8 cellular contexts compared by ENCODE assay signal in the genomic region with DNA sequence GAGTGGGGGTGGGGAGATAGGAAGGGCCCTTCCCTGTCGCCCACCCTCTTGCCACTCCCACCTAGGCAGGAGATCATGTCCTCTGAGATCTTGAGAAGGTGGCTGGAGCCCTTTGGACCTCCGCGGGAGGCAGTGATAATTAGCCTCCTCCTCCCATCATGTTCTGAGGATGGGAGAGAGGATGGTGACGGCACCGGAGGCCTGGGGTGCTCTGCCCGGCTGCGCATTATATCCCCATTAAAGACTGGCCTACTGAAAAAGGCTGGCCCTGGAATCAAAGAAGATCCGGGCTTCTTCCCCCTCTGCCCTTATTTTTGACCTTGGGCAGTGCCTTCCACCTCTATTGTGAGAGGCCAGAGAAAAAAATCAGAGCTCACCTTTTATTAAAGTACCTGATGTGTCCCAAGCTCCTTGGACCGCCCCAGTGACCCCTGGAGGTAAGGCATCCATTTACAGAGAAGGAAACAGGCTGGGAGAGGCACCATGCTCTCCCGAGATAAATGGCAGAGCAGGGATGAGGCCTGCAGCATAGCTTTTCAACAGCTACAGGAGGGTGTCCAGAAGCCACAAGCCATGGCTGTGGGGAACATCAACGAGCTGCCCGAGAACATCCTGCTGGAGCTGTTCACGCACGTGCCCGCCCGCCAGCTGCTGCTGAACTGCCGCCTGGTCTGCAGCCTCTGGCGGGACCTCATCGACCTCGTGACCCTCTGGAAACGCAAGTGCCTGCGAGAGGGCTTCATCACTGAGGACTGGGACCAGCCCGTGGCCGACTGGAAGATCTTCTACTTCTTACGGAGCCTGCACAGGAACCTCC. TPM values are rescaled to one million over a fixed set of nuclear protein-coding genes. Genes with fewer than 3 reads are reported as not detected.
DNase-seq lines count a peak whose midpoint lies in the region; ATAC-seq and TF ChIP-seq lines count a peak whose summit lies in the region.

No MANE protein-coding gene starts in this region.

- CTCF ChIA-PET in SK-N-SH (lab: Yijun Ruan, JAX), result interaction anchor here (0.7 to 4.6 kb wide), 5 partner anchors 9 to 618 kb away, joined by 3 to 54 read pairs (median 4); a partner anchor contains a TSS

- peak overlapping the region; percentile 73 for H3K4me3 Mint-ChIP-seq in activated T-helper 17 cell treated with anti-CD3 and anti-CD28 coated beads, Interleukin-2, amount 50 U/mL, for 72 hours

- peaks cover 6% of the 10 kb centered on the region; the same call in 1 of the 2 replicates for H3K79me2 ChIP-seq in SK-N-SH (ENCODE audit: insufficient read depth)

- H3K9me3 Mint-ChIP-seq in activated T-helper 17 cell treated with anti-CD3 and anti-CD28 coated beads, Interleukin-2, amount 50 U/mL, for 72 hours, result no peaks in the 10 kb centered on the region

- ATAC-seq in SK-N-SH treated with all-trans-retinoic acid at 6 μM for 48 hours, result no peak
- no peak for ATAC-seq in activated T-helper 17 cell treated with anti-CD3 and anti-CD28 coated beads, Interleukin-2, amount 50 U/mL, for 72 hours (replicated peaks)
- ATAC-seq in GM21576 (IDR thresholded peaks at IDR 0.05; ENCODE audit: unreplicated experiment), result no peak

- H3K36me3 Mint-ChIP-seq in activated T-helper 17 cell treated with anti-CD3 and anti-CD28 coated beads, Interleukin-2, amount 50 U/mL, for 72 hours (ENCODE audit: low read depth), result peaks cover 22% of the 10 kb centered on the region

- no peak for TF ChIP-seq CTCF in SK-N-SH (IDR thresholded peaks at IDR 0.05)

- TF ChIP-seq EP300 in SK-N-SH (IDR thresholded peaks at IDR 0.05; ENCODE audit: borderline replicate concordance in 1 of 2, low read depth in 1 of 2, low read length in 1 of 2), result no peak

- H3K27me3 Mint-ChIP-seq in activated T-helper 17 cell treated with anti-CD3 and anti-CD28 coated beads, Interleukin-2, amount 50 U/mL, for 72 hours, result no peaks in the 10 kb centered on the region

- H3K4me3 ChIP-seq in SK-N-SH (ENCODE audit: low read depth in 2 of 2, low read length in 1 of 2), result peak overlapping the region; percentile 61 to 69
- peak overlapping the region; percentile 76 for H3K4me3 ChIP-seq in iPS-20b (ENCODE audit: low read length)
- peak overlapping the region; percentile 63 to 72 for H3K4me3 ChIP-seq in stomach smooth muscle (ENCODE audit: low read length in 2 of 2)

- POLR2A ChIA-PET in SK-N-SH (lab: Yijun Ruan, JAX), result interaction anchor here (0.5 to 1.2 kb wide), 2 partner anchors 10 to 36 kb away, joined by 3 read pairs; a partner anchor contains a TSS

- DNase-seq in SK-N-SH (no peak), GDM1 (lab: John Stamatoyannopoulos, UW) (no peak), DMS79 treated with DMSO at 0.1 percent for 48 hours (lab: John Stamatoyannopoulos, UW) (no peak)

- H4K20me1 ChIP-seq in SK-N-SH (ENCODE audit: insufficient read depth), result no peaks in the 10 kb centered on the region

- 61% methylated on average over 15 of the region's 25 CpGs for WGBS in SK-N-SH (ENCODE audit: low lambda C conversion rate)

- H3K9ac ChIP-seq in SK-N-SH (peak overlapping the region; percentile 55), iPS-20b (ENCODE audit: low read depth, low read length) (peak overlapping the region; percentile 48; the same call in 1 of the 2 replicates), stomach smooth muscle (ENCODE audit: low read length in 2 of 2) (peak overlapping the region; percentile 55 to 66)

- no peaks in the 10 kb centered on the region for H3K9me3 ChIP-seq in SK-N-SH
- no peaks in the 10 kb centered on the region for H3K9me3 ChIP-seq in iPS-20b (ENCODE audit: insufficient read depth, low read depth, low read length)
- no peaks in the 10 kb centered on the region for H3K9me3 ChIP-seq in stomach smooth muscle (ENCODE audit: control insufficient read depth in 2 of 2, low read length in 2 of 2)

- H3K27ac ChIP-seq in SK-N-SH (ENCODE audit: low read depth in 2 of 2, low read length in 1 of 2) (no peak overlapping the region; a peak in 1 of 4 replicates), iPS-20b (ENCODE audit: low read length) (no peak overlapping the region), stomach smooth muscle (ENCODE audit: low read length) (no peak overlapping the region)

- 0 out of 2 replicates have a peak overlapping the region, but pooled peaks have one; percentile 35 for H2AFZ ChIP-seq in SK-N-SH (ENCODE audit: low read depth)

- H3K9me2 ChIP-seq in SK-N-SH, result no peaks in the 10 kb centered on the region

- H3K27ac Mint-ChIP-seq in activated T-helper 17 cell treated with anti-CD3 and anti-CD28 coated beads, Interleukin-2, amount 50 U/mL, for 72 hours, result peak overlapping the region; percentile 75

- no peak for TF ChIP-seq RAD21 in SK-N-SH (IDR thresholded peaks at IDR 0.05; ENCODE audit: low read length)

- H3F3A ChIP-seq in SK-N-SH (replicated peaks; ENCODE audit: insufficient read depth), result no peaks in the 10 kb centered on the region

- H3K27me3 ChIP-seq in SK-N-SH (ENCODE audit: insufficient read depth), result no peaks in the 10 kb centered on the region
- H3K27me3 ChIP-seq in iPS-20b (ENCODE audit: insufficient read depth, low read length), result peaks cover 45% of the 10 kb centered on the region
- peaks cover 0 to 3% of the 10 kb centered on the region in 2 donors for H3K27me3 ChIP-seq in stomach smooth muscle (ENCODE audit: control insufficient read depth in 1 of 2, insufficient read depth in 2 of 2, low read length in 2 of 2)

- H3K36me3 ChIP-seq in SK-N-SH (replicated peaks in 1 of 2; ENCODE audit: control insufficient read depth in 1 of 2, insufficient read depth in 2 of 2, low read length in 1 of 2), result peaks cover 3 to 5% of the 10 kb centered on the region in 2 experiments
- peaks cover 15% of the 10 kb centered on the region for H3K36me3 ChIP-seq in iPS-20b (ENCODE audit: insufficient read depth, low read depth, low read length)
- peaks cover 4 to 5% of the 10 kb centered on the region in 2 donors for H3K36me3 ChIP-seq in stomach smooth muscle (ENCODE audit: control insufficient read depth in 2 of 2, insufficient read depth in 2 of 2, low read length in 2 of 2)

- peaks cover 5% of the 10 kb centered on the region for H3K4me1 Mint-ChIP-seq in activated T-helper 17 cell treated with anti-CD3 and anti-CD28 coated beads, Interleukin-2, amount 50 U/mL, for 72 hours

- peak overlapping the region; percentile 96 for H3K4me2 ChIP-seq in SK-N-SH

- H3K4me1 ChIP-seq in SK-N-SH (ENCODE audit: control insufficient read depth in 1 of 2, insufficient read depth in 2 of 2, low read depth in 1 of 2, low read length in 1 of 2), result peaks cover 0 to 22% of the 10 kb centered on the region in 2 experiments; a peak in 1 of 4 replicates
- peaks cover 12% of the 10 kb centered on the region for H3K4me1 ChIP-seq in iPS-20b (ENCODE audit: insufficient read depth, low read length)
- H3K4me1 ChIP-seq in stomach smooth muscle (ENCODE audit: control insufficient read depth, insufficient read depth, low read length), result peaks cover 19% of the 10 kb centered on the region

TF ChIP-seq in SK-N-SH, 30 proteins besides CTCF, POLR2A, EP300 and RAD21 (continues in another document):
- TF ChIP-seq EZH2phosphoT487 (IDR thresholded peaks at IDR 0.05; ENCODE audit: borderline replicate concordance, low read depth) (no peak), FOSL2 (IDR thresholded peaks at IDR 0.05; ENCODE audit: borderline replicate concordance, low read depth) (no peak), MEF2A (IDR thresholded peaks at IDR 0.05; ENCODE audit: borderline replicate concordance, low read depth) (no peak)

RNA-seq across cellular contexts. Expression of a gene that starts 0.8 kb away (rescaled TPM):
- polyA plus RNA-seq in SK-N-SH (2012; rRNA removed), result 42.8 and 52.2 TPM in 2 replicates
- 15.0 and 22.5 TPM in 2 replicates for polyA plus RNA-seq in SK-N-SH (2012; cell fraction: cytosol; rRNA removed)
- polyA plus RNA-seq in SK-N-SH (2012; cell fraction: nucleus; rRNA removed), result 250 and 267 TPM in 2 replicates
- 10 to 100 TPM; 13.8 to 21.7 TPM for total RNA-seq in activated T-helper 17 cell treated with anti-CD3 and anti-CD28 coated beads, Interleukin-2, amount 50 U/mL, for 72 hours

RNA-seq across cellular contexts. Expression of a gene that starts 1.2 kb away (rescaled TPM):
- polyA plus RNA-seq in SK-N-SH (2012; rRNA removed), result 17.0 and 21.7 TPM in 2 replicates
- 15.5 and 15.7 TPM in 2 replicates for polyA plus RNA-seq in SK-N-SH (2012; cell fraction: cytosol; rRNA removed)
- 21.5 and 21.9 TPM in 2 replicates for polyA plus RNA-seq in SK-N-SH (2012; cell fraction: nucleus; rRNA removed)
- 1 to 10 TPM; 1.3 to 4.0 TPM for total RNA-seq in activated T-helper 17 cell treated with anti-CD3 and anti-CD28 coated beads, Interleukin-2, amount 50 U/mL, for 72 hours

RNA-seq across cellular contexts. Expression of a gene that starts 8.5 kb away (rescaled TPM):
- polyA plus RNA-seq in SK-N-SH (2012; rRNA removed), result 7.3 and 8.1 TPM in 2 replicates
- 4.3 and 6.3 TPM in 2 replicates for polyA plus RNA-seq in SK-N-SH (2012; cell fraction: cytosol; rRNA removed)
- 2.8 and 3.5 TPM in 2 replicates for polyA plus RNA-seq in SK-N-SH (2012; cell fraction: nucleus; rRNA removed)
- 1 to 10 TPM; 2.0 to 6.2 TPM for total RNA-seq in activated T-helper 17 cell treated with anti-CD3 and anti-CD28 coated beads, Interleukin-2, amount 50 U/mL, for 72 hours

RNA-seq across cellular contexts. Expression of a gene that starts 25.5 kb away (rescaled TPM):
- 70.0 and 94.0 TPM in 2 replicates for polyA plus RNA-seq in SK-N-SH (2012; rRNA removed)
- 46.0 and 59.7 TPM in 2 replicates for polyA plus RNA-seq in SK-N-SH (2012; cell fraction: cytosol; rRNA removed)
- polyA plus RNA-seq in SK-N-SH (2012; cell fraction: nucleus; rRNA removed), result 72.4 and 107 TPM in 2 replicates
- 10 to 100 TPM; 63.1 to 63.3 TPM for total RNA-seq in activated T-helper 17 cell treated with anti-CD3 and anti-CD28 coated beads, Interleukin-2, amount 50 U/mL, for 72 hours

RNA-seq across cellular contexts. Expression of a gene that starts 36.0 kb away (rescaled TPM):
- 0.57 and 0.97 TPM in 2 replicates for polyA plus RNA-seq in SK-N-SH (2012; rRNA removed)
- polyA plus RNA-seq in SK-N-SH (2012; cell fraction: cytosol; rRNA removed), result 0.46 and 0.72 TPM in 2 replicates
- polyA plus RNA-seq in SK-N-SH (2012; cell fraction: nucleus; rRNA removed), result 0.68 and 0.74 TPM in 2 replicates
- total RNA-seq in activated T-helper 17 cell treated with anti-CD3 and anti-CD28 coated beads, Interleukin-2, amount 50 U/mL, for 72 hours, result under 1 TPM; 0.04 to 0.13 TPM
